17 cellular contexts compared by ENCODE assay signal in genomic region chr9:18457498-18457897, GRCh38. TPM values are rescaled to one million over a fixed set of nuclear protein-coding genes. Genes with fewer than 3 reads are reported as not detected.
DNase-seq lines count a peak whose midpoint lies in the region; ATAC-seq and TF ChIP-seq lines count a peak whose summit lies in the region.
"Had no signal": no experiment of that assay in that cellular context is flagged by ENCODE, and none has a peak within 500 bp of the region (broad histone marks: within the 10 kb centered on the region; RNA-seq: fewer than 3 reads in every experiment).

No MANE protein-coding gene starts in this region.

- no peak for ATAC-seq in sciatic nerve
- no peak for ATAC-seq in GM21367 (IDR thresholded peaks at IDR 0.05; ENCODE audit: unreplicated experiment)
- ATAC-seq: Panc1 had no signal

- DNase-seq in ELR (ENCODE audit: low read depth) (peak; percentile 86), M059J (ENCODE audit: low read depth) (peak; percentile 47), amniotic epithelial cell (ENCODE audit: low read depth) (peak; percentile 34), fibroblast of pulmonary artery (ENCODE audit: low read depth) (peak; percentile 40), sciatic nerve (ENCODE audit: low spot score) (no peak), NCI-H1105 (lab: John Stamatoyannopoulos, UW) (no peak), hypothalamus (lab: John Stamatoyannopoulos, UW) (no peak)
- DNase-seq: CD4-positive, CD25-positive, alpha-beta regulatory T cell; DMS79 treated with DMSO at 0.1 percent for 48 hours; H7; NCI-H1694; NCI-H2171 treated with DMSO at 0.1 percent for 48 hours; NCI-H510A; NCI-H82; SIG-M5 had no signal

- H3K4me3 ChIP-seq in fibroblast of pulmonary artery (replicated peaks; ENCODE audit: low read depth, low read length): no peak overlapping the region

- TF ChIP-seq CTCF in fibroblast of pulmonary artery (IDR thresholded peaks at IDR 0.05; ENCODE audit: low read length, missing control alignments): no peak

- intact Hi-C loops in sciatic nerve (cut with DNase I): no loop called here

RNA-seq across cellular contexts. Expression of gene ADAMTSL1, which starts 16.5 kb away (rescaled TPM):
- total RNA-seq in M059J (2014; rRNA removed; shearing (Covaris generic)): 4.2 and 7.7 TPM in 2 replicates
- 61.8 TPM for total RNA-seq in sciatic nerve
- total RNA-seq: CD4-positive, CD25-positive, alpha-beta regulatory T cell had no signal

Comparison
In these comparisons a context has a peak if more than half of its experiments do, and no peak if none do; other contexts are left out.
1. DNase-seq: peak in ELR (single experiment), M059J (single experiment), amniotic epithelial cell (single experiment) and fibroblast of pulmonary artery (single experiment); none in sciatic nerve (single experiment), NCI-H1105 (single experiment) and hypothalamus (0 of 51).